Comparison of ENCODE assay signal across 27 cellular contexts in the genomic region with DNA sequence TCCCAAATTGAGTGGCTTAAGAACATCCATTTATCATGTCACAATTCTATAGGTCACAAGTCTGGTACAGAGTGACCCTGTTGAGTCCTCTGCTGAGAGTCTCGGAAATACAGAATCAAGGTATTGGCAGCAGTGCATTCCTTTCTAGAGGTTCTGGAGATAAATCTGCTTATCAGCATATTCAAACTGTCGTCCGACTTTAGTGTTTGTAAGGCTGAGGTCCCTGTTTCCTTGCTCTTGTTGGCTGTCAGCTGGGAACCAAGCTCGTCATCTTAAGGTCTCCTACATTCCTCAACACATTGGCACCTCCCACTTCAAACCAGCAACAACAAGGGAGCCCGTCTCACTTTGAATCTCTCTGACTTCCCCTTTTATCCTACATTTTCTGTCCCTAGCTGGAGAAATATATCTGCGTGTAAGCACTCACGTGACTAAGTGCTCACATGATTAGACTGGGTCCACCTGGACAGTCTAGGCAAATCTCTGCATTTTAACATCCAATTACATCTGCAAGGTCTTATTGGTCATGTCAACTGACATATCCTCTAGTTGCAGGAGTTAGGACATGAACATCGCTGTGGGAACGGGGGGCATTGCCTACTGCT.
"Had no signal": no experiment of that assay in that cellular context is flagged by ENCODE, and none has a peak within 500 bp of the region (broad histone marks: within the 10 kb centered on the region; RNA-seq: fewer than 3 reads in every experiment).

No MANE protein-coding gene starts in this region.

- H3K27me3 ChIP-seq: colonic mucosa, esophagus squamous epithelium, heart right ventricle, left lung, right atrium auricular region, tibial nerve had no signal

- H3K4me1 Mint-ChIP-seq: stimulated activated naive B cell treated with anti-CD40 and anti-IgM and Interleukin-4, amounts not matched to agents 10 μg/mL and 1 μg/mL and 100 μg/mL, for 72 hours had no signal

- H3K27ac ChIP-seq: colonic mucosa, epithelial cell of prostate, esophagus squamous epithelium, heart right ventricle, left lung, parathyroid adenoma, right atrium auricular region, tibial nerve had no signal

- H3K9ac ChIP-seq: parathyroid adenoma had no signal

- H3K9me3 ChIP-seq: colonic mucosa, esophagus squamous epithelium, heart right ventricle, left lung, right atrium auricular region, tibial nerve had no signal

- H3K36me3 ChIP-seq: colonic mucosa, esophagus squamous epithelium, heart right ventricle, left lung, right atrium auricular region, tibial nerve had no signal

- H3K4me1 ChIP-seq: colonic mucosa, esophagus squamous epithelium, left lung, parathyroid adenoma, right atrium auricular region had no signal

- H3K36me3 Mint-ChIP-seq: activated naive CD8-positive, alpha-beta T cell; stimulated activated naive B cell treated with anti-CD40 and anti-IgM and Interleukin-4, amounts not matched to agents 10 μg/mL and 1 μg/mL and 100 μg/mL, for 72 hours had no signal

- H3K4me3 Mint-ChIP-seq: activated naive CD8-positive, alpha-beta T cell; stimulated activated naive B cell treated with anti-CD40 and anti-IgM and Interleukin-4, amounts not matched to agents 10 μg/mL and 1 μg/mL and 100 μg/mL, for 72 hours had no signal

- H3K27ac Mint-ChIP-seq: activated naive CD8-positive, alpha-beta T cell; stimulated activated naive B cell treated with anti-CD40 and anti-IgM and Interleukin-4, amounts not matched to agents 10 μg/mL and 1 μg/mL and 100 μg/mL, for 72 hours had no signal

- DNase-seq: activated CD4-positive, alpha-beta T cell treated with anti-CD3 and anti-CD28 coated beads for 4 hours; activated CD4-positive, alpha-beta T cell treated with anti-CD3 and anti-CD28 coated beads, Interleukin-2, amount 50 U/mL, for 4 hours; activated CD4-positive, CD25-positive, alpha-beta regulatory T cell; activated effector memory CD4-positive, alpha-beta T cell treated with Interleukin-2 at 50 U/mL for 16 hours; activated naive CD4-positive, alpha-beta T cell treated with Interleukin-2 at 50 U/mL for 16 hours; activated T-cell treated with anti-CD3 and anti-CD28 coated beads for 4 hours; anterior cingulate cortex; cerebellar nuclear complex; colonic mucosa; effector CD8-positive, alpha-beta T cell; esophagus squamous epithelium; foreskin melanocyte; heart right ventricle; occipital lobe; stimulated activated CD4-positive, alpha-beta T cell treated with anti-CD3 and anti-CD28 coated beads, Interleukin-15, amount 100 ng/mL, for 24 hours; stimulated activated CD4-positive, alpha-beta T cell treated with anti-CD3 and anti-CD28 coated beads, Interleukin-2, amount 100 ng/mL, for 24 hours; stimulated activated naive B cell treated with anti-CD40 and anti-IgM and Interleukin-4, amounts not matched to agents 10 μg/mL and 1 μg/mL and 100 μg/mL, for 72 hours; T-helper 2 cell had no signal

- H3K79me2 ChIP-seq: parathyroid adenoma had no signal

- FAIRE-seq: endometrium, islet of Langerhans had no signal

- H2AFZ ChIP-seq: parathyroid adenoma had no signal

- H3K27me3 Mint-ChIP-seq: activated naive CD8-positive, alpha-beta T cell; stimulated activated naive B cell treated with anti-CD40 and anti-IgM and Interleukin-4, amounts not matched to agents 10 μg/mL and 1 μg/mL and 100 μg/mL, for 72 hours had no signal

- H3K9me3 Mint-ChIP-seq: stimulated activated naive B cell treated with anti-CD40 and anti-IgM and Interleukin-4, amounts not matched to agents 10 μg/mL and 1 μg/mL and 100 μg/mL, for 72 hours had no signal

- ATAC-seq: heart right ventricle; left lung; stimulated activated naive B cell treated with anti-CD40 and anti-IgM and Interleukin-4, amounts not matched to agents 10 μg/mL and 1 μg/mL and 100 μg/mL, for 72 hours had no signal

- H3K4me3 ChIP-seq: colonic mucosa, esophagus squamous epithelium, heart right ventricle, left lung, lung, right atrium auricular region, tibial nerve had no signal
